ENCODE assay signal across 9 cellular contexts in the genomic region with DNA sequence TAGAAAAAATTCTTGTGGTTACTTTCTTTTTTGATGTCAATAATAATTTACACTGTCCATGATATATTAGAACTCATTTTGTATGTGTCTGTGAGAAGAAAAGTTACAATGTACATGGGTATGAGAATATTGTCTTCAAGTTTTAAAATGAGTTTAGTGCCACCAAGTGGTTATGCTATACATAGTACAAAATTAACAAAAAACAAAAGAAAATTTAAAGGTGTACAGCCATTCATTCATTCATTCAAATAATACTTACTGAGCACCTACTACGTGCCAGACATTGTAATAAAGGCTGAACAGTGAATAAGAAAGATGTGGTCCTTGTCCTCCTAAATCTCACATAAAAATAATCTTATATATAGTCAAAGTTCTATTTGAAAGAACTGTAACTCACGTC. TPM values are rescaled to one million over a fixed set of nuclear protein-coding genes. Genes with fewer than 3 reads are reported as not detected.
DNase-seq lines count a peak whose midpoint lies in the region; ATAC-seq and TF ChIP-seq lines count a peak whose summit lies in the region.
"Had no signal": no experiment of that assay in that cellular context is flagged by ENCODE, and none has a peak within 500 bp of the region (broad histone marks: within the 10 kb centered on the region; RNA-seq: fewer than 3 reads in every experiment).

No MANE protein-coding gene starts in this region.

- no peaks in the 10 kb centered on the region for H3K27me3 Mint-ChIP-seq in CD14-positive monocyte (ENCODE audit: low read depth in 3 of 3)
- H3K27me3 Mint-ChIP-seq: memory B cell had no signal

- H3K9me3 Mint-ChIP-seq in CD14-positive monocyte: peaks cover 0 to 5% (median 2%) of the 10 kb centered on the region in 7 donors
- H3K9me3 Mint-ChIP-seq: memory B cell had no signal

- no peak for DNase-seq in CD14-positive monocyte (ENCODE audit: low spot score)
- peak; percentile 37 for DNase-seq in HCEC 1CT
- no peak for DNase-seq in RWPE2 (ENCODE audit: low spot score)
- peak; percentile 4 for DNase-seq in hepatic stellate cell (ENCODE audit: low spot score)
- no peak for DNase-seq in NCI-H82 (lab: John Stamatoyannopoulos, UW)
- no peak for DNase-seq in NCI-H69 (lab: John Stamatoyannopoulos, UW)
- no peak for DNase-seq in LoVo (ENCODE audit: low spot score)
- no peak for DNase-seq in lower leg skin (ENCODE audit: low spot score in 2 of 2)

- H3K4me3 ChIP-seq in RWPE2 (ENCODE audit: severe bottlenecking): no peak overlapping the region
- H3K4me3 ChIP-seq in lower leg skin (ENCODE audit: low read depth, poor library complexity, severe bottlenecking): no peak overlapping the region

- H3K27me3 ChIP-seq in RWPE2 (ENCODE audit: insufficient read depth, poor library complexity, severe bottlenecking): no peaks in the 10 kb centered on the region

- WGBS in lower leg skin, 2 donors: 92% methylated on average over 2 of the region's 2 CpGs

- H3K36me3 ChIP-seq in RWPE2 (ENCODE audit: low read depth): peaks cover 46% of the 10 kb centered on the region

- no peak overlapping the region for H3K27ac ChIP-seq in RWPE2 (ENCODE audit: poor library complexity, severe bottlenecking)

- no peak for ATAC-seq in RWPE2 (ENCODE audit: low read depth)

- peaks cover 2% of the 10 kb centered on the region for H3K4me1 Mint-ChIP-seq in CD14-positive monocyte

- peaks cover 21 to 31% of the 10 kb centered on the region in 2 donors for H3K36me3 Mint-ChIP-seq in CD14-positive monocyte

- H3K4me1 ChIP-seq in RWPE2 (ENCODE audit: insufficient read depth, poor library complexity, severe bottlenecking): peaks cover 6% of the 10 kb centered on the region

- no peak for TF ChIP-seq POLR2A in lower leg skin (IDR thresholded peaks at IDR 0.05)

- no peak overlapping the region for H3K4me3 Mint-ChIP-seq in CD14-positive monocyte
- H3K4me3 Mint-ChIP-seq: memory B cell had no signal

- H3K9me3 ChIP-seq in RWPE2 (ENCODE audit: severe bottlenecking): no peaks in the 10 kb centered on the region

- no peak overlapping the region for H3K27ac Mint-ChIP-seq in CD14-positive monocyte
- H3K27ac Mint-ChIP-seq: memory B cell had no signal

- TF ChIP-seq CTCF in CD14-positive monocyte (IDR thresholded peaks at IDR 0.05) (peak; percentile 62), RWPE2 (IDR thresholded peaks at IDR 0.05; ENCODE audit: poor library complexity, severe bottlenecking) (peak; percentile 62), lower leg skin (IDR thresholded peaks at IDR 0.05) (no peak)

- intact Hi-C loops in CD14-positive monocyte (cut with micrococcal nuclease) (no loop called here), lower leg skin (cut with DNase I; ENCODE audit: low total_unique reads) (no loop called here)

RNA-seq across cellular contexts. Expression of a gene that starts 27.7 kb away (rescaled TPM):
- polyA plus RNA-seq in CD14-positive monocyte: 10 to 100 TPM; 29.6 to 43.0 TPM
- total RNA-seq in lower leg skin: 10 to 100 TPM; 25.5 to 57.9 (median 37.7) TPM

RNA-seq across cellular contexts. Expression of a gene that starts 28.0 kb away (rescaled TPM):
- polyA plus RNA-seq in CD14-positive monocyte: 10 to 100 TPM; 58.1 to 67.9 TPM
- 100 to 1,000 TPM in 1 of 4 donors, 10 to 100 TPM in 3; 40.3 to 106 (median 64.4) TPM for total RNA-seq in lower leg skin

Comparison
In these comparisons a context has a peak if more than half of its experiments do, and no peak if none do; other contexts are left out.
1. DNase-seq: peak in HCEC 1CT (single experiment) and hepatic stellate cell (single experiment); none in CD14-positive monocyte (single experiment), RWPE2 (single experiment), NCI-H82 (single experiment), NCI-H69 (single experiment), LoVo (single experiment) and lower leg skin (0 of 2).
2. CTCF ChIP-seq: peak in CD14-positive monocyte (single experiment) and RWPE2 (single experiment); none in lower leg skin (0 of 3).